Comparison of ENCODE assay signal across 14 cellular contexts in genomic region chr1:1302951-1303509, GRCh38. TPM values are rescaled to one million over a fixed set of nuclear protein-coding genes. Genes with fewer than 3 reads are reported as not detected.
DNase-seq lines count a peak whose midpoint lies in the region; ATAC-seq and TF ChIP-seq lines count a peak whose summit lies in the region.
"Had no signal": no experiment of that assay in that cellular context is flagged by ENCODE, and none has a peak within 500 bp of the region (broad histone marks: within the 10 kb centered on the region; RNA-seq: fewer than 3 reads in every experiment).

No MANE protein-coding gene starts in this region.

- peak; percentile 6 for ATAC-seq in foreskin keratinocyte
- ATAC-seq: lower lobe of right lung, sciatic nerve had no signal

- TF ChIP-seq CTCF in foreskin keratinocyte (conservative IDR thresholded peaks at IDR 0.05), result no peak

- H4K20me1 ChIP-seq in BLaER1 treated with 17β-estradiol and CSF1 and Interleukin-3, amounts not matched to agents 10 nM and 100 nM, result peaks cover 25 to 93% (median 86%) of the 10 kb centered on the region in 11 experiments; a peak in 21 of 22 replicates

- peak overlapping the region in 6 of 11 experiments; percentile 14 to 100 (median 99); a peak in 7 of 22 replicates for H3K4me2 ChIP-seq in BLaER1 treated with 17β-estradiol and CSF1 and Interleukin-3, amounts not matched to agents 10 nM and 100 nM

- H3K9ac ChIP-seq in BLaER1 treated with 17β-estradiol and CSF1 and Interleukin-3, amounts not matched to agents 10 nM and 100 nM, result 0 out of 22 replicates have a peak overlapping the region, but pooled peaks of 1 of the 11 experiments have one; percentile 46

- no peaks in the 10 kb centered on the region for H3K9me3 ChIP-seq in BLaER1 treated with 17β-estradiol and CSF1 and Interleukin-3, amounts not matched to agents 10 nM and 100 nM (replicated peaks in 1 of 11)
- H3K9me3 ChIP-seq: lower lobe of right lung had no signal

- H3K4me1 ChIP-seq in BLaER1 treated with 17β-estradiol and CSF1 and Interleukin-3, amounts not matched to agents 10 nM and 100 nM, result peaks cover 51 to 66% (median 59%) of the 10 kb centered on the region in 10 experiments
- peaks cover 14% of the 10 kb centered on the region for H3K4me1 ChIP-seq in foreskin keratinocyte

- no peaks in the 10 kb centered on the region for H3K27me3 ChIP-seq in BLaER1 treated with 17β-estradiol and CSF1 and Interleukin-3, amounts not matched to agents 10 nM and 100 nM
- H3K27me3 ChIP-seq in foreskin keratinocyte, result no peaks in the 10 kb centered on the region

- H3K4me3 ChIP-seq in BLaER1 treated with 17β-estradiol and CSF1 and Interleukin-3, amounts not matched to agents 10 nM and 100 nM, result no peak overlapping the region
- H3K4me3 ChIP-seq: lower lobe of right lung had no signal

- H3K36me3 ChIP-seq in BLaER1 treated with 17β-estradiol and CSF1 and Interleukin-3, amounts not matched to agents 10 nM and 100 nM, result peaks cover 0 to 1% (median 0%) of the 10 kb centered on the region in 11 experiments; a peak in 2 of 22 replicates

- H3K27ac ChIP-seq in BLaER1 treated with 17β-estradiol and CSF1 and Interleukin-3, amounts not matched to agents 10 nM and 100 nM, result no peak overlapping the region
- no peak overlapping the region for H3K27ac ChIP-seq in foreskin keratinocyte
- H3K27ac ChIP-seq: lower lobe of right lung had no signal

- DNase-seq in NCI-H82 (lab: John Stamatoyannopoulos, UW) (peak; percentile 83), foreskin keratinocyte (peak in 1 of 2 donors; percentile 55), iPS-NIHi7 (ENCODE audit: extremely low spot score) (no peak), UCSD-AML1 (lab: John Stamatoyannopoulos, UW; ENCODE audit: unreplicated experiment) (no peak), T1000 (lab: John Stamatoyannopoulos, UW) (no peak)
- DNase-seq: activated CD8-positive, alpha-beta memory T cell treated with anti-CD3 and anti-CD28 coated beads for 24 hours; activated naive CD8-positive, alpha-beta T cell treated with anti-CD3 and anti-CD28 coated beads for 36 hours; dermis blood vessel endothelial cell; lower lobe of right lung; NCI-H187 treated with DMSO at 0.1 percent for 48 hours; NCI-H510A; SIG-M5 had no signal

RNA-seq across cellular contexts. Expression of gene ACAP3, which starts 4.7 kb away (rescaled TPM):
- 26.7 and 33.0 TPM in 2 replicates for total RNA-seq in foreskin keratinocyte
- 18.9 and 24.0 TPM in 2 replicates for polyA plus RNA-seq in foreskin keratinocyte

RNA-seq across cellular contexts. Expression of gene PUSL1, which starts 5.4 kb away (rescaled TPM):
- 39.7 and 40.1 TPM in 2 replicates for total RNA-seq in foreskin keratinocyte
- polyA plus RNA-seq in foreskin keratinocyte, result 48.3 and 54.5 TPM in 2 replicates

RNA-seq across cellular contexts. Expression of gene INTS11, which starts 21.4 kb away (rescaled TPM):
- 84.0 and 85.9 TPM in 2 replicates for total RNA-seq in foreskin keratinocyte
- polyA plus RNA-seq in foreskin keratinocyte, result 87.5 and 91.9 TPM in 2 replicates

RNA-seq across cellular contexts. Expression of gene CPTP, which starts 21.6 kb away (rescaled TPM):
- total RNA-seq in foreskin keratinocyte, result 26.6 and 28.3 TPM in 2 replicates
- 33.7 and 35.8 TPM in 2 replicates for polyA plus RNA-seq in foreskin keratinocyte

RNA-seq across cellular contexts. Expression of gene SCNN1D, which starts 22.8 kb away (rescaled TPM):
- 0.25 and 0.41 TPM in 2 replicates for total RNA-seq in foreskin keratinocyte
- polyA plus RNA-seq in foreskin keratinocyte, result 0.39 and 0.47 TPM in 2 replicates
